In the genomic region with DNA sequence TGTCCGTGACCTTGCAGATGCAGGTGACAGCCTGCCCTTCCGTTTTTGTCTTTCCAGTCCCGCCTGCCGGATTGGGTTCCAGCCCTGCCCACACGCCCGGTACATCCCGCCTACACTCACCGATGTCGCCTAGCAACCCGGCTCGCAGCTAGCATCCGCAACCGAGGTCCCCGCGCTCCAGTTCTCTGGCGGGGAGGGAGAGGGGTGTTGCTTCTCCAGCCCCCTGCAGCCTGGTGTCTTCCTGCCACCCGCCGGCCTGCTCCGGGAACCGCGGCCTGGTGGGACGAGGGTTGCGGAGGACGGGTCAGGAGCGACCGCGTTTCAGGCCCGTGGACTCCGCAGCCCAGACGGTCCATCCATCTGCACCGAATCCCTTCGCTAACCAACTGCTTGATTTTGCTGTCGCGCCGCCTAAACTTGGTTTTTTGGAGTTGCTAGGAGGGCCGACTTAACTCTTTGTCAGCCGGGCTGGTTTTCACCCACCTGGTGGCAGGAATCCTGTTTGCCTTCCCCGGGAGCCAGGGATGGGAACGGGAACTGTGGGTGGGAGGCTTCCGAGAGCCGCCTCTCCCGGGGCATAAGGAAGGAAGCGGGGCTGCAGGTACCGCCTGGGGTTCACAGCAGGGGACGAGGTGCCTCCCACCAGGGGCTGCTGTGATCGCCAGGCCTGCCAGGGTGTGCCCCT, we compare ENCODE assay signal across 1 cellular context.
A peak's percentile ranks its signal among the peaks of the same experiment; 100 is the strongest.
TF ChIP-seq lines count a peak whose summit lies in the region.

No MANE protein-coding gene starts in this region.

TF ChIP-seq in WTC11, 78 proteins besides CTCF, POLR2A, EP300 and RAD21 (continued from another document):
- TF ChIP-seq ETV6 (CRISPR knock-in tag; IDR thresholded peaks at IDR 0.05) (0 out of 2 replicates have a peak, but pooled peaks have one; percentile 17), ZNF423 (CRISPR knock-in tag; IDR thresholded peaks at IDR 0.05) (peak; percentile 54), ZNF232 (CRISPR knock-in tag; IDR thresholded peaks at IDR 0.05) (no peak), JAZF1 (CRISPR knock-in tag; IDR thresholded peaks at IDR 0.05) (no peak), CREB1 (CRISPR knock-in tag; IDR thresholded peaks at IDR 0.05) (no peak)
- TF ChIP-seq, protein P1, sequence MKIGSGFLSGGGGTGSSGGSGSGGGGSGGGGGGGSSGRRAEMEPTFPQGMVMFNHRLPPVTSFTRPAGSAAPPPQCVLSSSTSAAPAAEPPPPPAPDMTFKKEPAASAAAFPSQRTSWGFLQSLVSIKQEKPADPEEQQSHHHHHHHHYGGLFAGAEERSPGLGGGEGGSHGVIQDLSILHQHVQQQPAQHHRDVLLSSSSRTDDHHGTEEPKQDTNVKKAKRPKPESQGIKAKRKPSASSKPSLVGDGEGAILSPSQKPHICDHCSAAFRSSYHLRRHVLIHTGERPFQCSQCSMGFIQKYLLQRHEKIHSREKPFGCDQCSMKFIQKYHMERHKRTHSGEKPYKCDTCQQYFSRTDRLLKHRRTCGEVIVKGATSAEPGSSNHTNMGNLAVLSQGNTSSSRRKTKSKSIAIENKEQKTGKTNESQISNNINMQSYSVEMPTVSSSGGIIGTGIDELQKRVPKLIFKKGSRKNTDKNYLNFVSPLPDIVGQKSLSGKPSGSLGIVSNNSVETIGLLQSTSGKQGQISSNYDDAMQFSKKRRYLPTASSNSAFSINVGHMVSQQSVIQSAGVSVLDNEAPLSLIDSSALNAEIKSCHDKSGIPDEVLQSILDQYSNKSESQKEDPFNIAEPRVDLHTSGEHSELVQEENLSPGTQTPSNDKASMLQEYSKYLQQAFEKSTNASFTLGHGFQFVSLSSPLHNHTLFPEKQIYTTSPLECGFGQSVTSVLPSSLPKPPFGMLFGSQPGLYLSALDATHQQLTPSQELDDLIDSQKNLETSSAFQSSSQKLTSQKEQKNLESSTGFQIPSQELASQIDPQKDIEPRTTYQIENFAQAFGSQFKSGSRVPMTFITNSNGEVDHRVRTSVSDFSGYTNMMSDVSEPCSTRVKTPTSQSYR (CRISPR knock-in tag; IDR thresholded peaks at IDR 0.05): no peak
- TF ChIP-seq, protein P2, sequence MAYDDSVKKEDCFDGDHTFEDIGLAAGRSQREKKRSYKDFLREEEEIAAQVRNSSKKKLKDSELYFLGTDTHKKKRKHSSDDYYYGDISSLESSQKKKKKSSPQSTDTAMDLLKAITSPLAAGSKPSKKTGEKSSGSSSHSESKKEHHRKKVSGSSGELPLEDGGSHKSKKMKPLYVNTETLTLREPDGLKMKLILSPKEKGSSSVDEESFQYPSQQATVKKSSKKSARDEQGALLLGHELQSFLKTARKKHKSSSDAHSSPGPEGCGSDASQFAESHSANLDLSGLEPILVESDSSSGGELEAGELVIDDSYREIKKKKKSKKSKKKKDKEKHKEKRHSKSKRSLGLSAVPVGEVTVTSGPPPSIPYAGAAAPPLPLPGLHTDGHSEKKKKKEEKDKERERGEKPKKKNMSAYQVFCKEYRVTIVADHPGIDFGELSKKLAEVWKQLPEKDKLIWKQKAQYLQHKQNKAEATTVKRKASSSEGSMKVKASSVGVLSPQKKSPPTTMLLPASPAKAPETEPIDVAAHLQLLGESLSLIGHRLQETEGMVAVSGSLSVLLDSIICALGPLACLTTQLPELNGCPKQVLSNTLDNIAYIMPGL (CRISPR knock-in tag; IDR thresholded peaks at IDR 0.05): peak; percentile 55; the same call in 1 of the 2 replicates
